In the genomic region with DNA sequence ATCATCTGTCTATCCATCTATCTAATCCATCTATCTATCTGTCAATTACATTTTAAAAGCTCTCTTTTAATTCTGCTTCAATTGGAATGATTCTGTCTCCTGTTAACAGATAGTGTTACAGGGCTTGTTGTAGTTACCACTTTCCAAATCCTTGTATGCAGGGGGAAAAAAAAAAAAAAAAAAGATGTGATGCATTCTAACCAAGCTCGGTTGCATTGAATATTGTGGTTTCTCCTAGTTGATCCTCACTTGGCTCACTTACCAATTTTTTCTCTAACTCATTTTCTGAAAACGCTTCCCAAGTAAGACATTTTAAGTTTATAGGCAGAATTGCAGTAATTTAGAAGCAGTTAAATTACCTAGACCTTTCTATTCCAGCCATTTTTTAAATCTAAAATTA, we compare ENCODE assay signal across 19 cellular contexts.
DNase-seq lines count a peak whose midpoint lies in the region; TF ChIP-seq lines count a peak whose summit lies in the region.
"Had no signal": no experiment of that assay in that cellular context is flagged by ENCODE, and none has a peak within 500 bp of the region (broad histone marks: within the 10 kb centered on the region; RNA-seq: fewer than 3 reads in every experiment).

No MANE protein-coding gene starts in this region.

- intact Hi-C loops in cardiac septum (cut with DNase I), result no loop called here

- DNase-seq in AG10803 (ENCODE audit: low read depth) (peak; percentile 3), amniotic epithelial cell (ENCODE audit: low read depth) (peak; percentile 21), myocyte (ENCODE audit: low read depth) (peak; percentile 65), GM03348 (ENCODE audit: low spot score) (no peak), coronary artery (ENCODE audit: low spot score) (no peak), cardiac septum (ENCODE audit: low spot score) (no peak)
- DNase-seq: AML-193; BE2C; CD4-positive, alpha-beta T cell; CD8-positive, alpha-beta memory T cell; DMS 273 treated with DMSO at 0.1 percent for 48 hours; DMS79; EL; GDM1; H9; HFFc6 had no signal

- TF ChIP-seq CTCF in AG10803 (conservative IDR thresholded peaks at IDR 0.05; ENCODE audit: low read length) (no peak), coronary artery (IDR thresholded peaks at IDR 0.05) (no peak)

- no peak overlapping the region for H3K4me3 ChIP-seq in AG10803 (ENCODE audit: low read length)
- H3K4me3 ChIP-seq in coronary artery, result no peak overlapping the region
- H3K4me3 ChIP-seq: BLaER1 treated with 17β-estradiol and CSF1 and Interleukin-3, amounts not matched to agents 10 nM and 100 nM; GM23338 had no signal

- H3K27ac ChIP-seq in coronary artery, result no peak overlapping the region
- H3K27ac ChIP-seq: 22Rv1; BLaER1 treated with 17β-estradiol and CSF1 and Interleukin-3, amounts not matched to agents 10 nM and 100 nM had no signal

Comparison
In these comparisons a context has a peak if more than half of its experiments do, and no peak if none do; other contexts are left out.
1. DNase-seq: peak in AG10803 (single experiment), amniotic epithelial cell (single experiment) and myocyte (single experiment); none in GM03348 (single experiment), coronary artery (single experiment) and cardiac septum (single experiment).